ENCODE assay signal across 1 cellular context in the genomic region with DNA sequence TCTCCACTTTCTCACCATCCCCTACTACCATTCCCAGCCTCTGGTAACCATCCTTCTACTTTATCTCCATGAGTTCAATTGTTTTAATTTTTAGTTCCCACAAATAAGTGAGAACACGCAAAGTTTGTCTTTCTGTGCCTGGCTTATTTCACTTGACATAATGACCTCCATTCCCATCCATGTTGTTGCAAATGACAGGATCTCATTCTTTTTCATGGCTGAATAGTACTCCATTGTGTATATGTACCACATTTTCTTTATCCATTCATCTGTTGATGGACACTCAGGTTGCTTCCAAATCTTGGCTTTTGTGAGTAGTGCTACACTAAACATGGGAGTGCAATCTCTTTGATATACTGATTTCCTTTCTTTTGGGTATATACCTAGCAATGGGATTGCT. TPM values are rescaled to one million over a fixed set of nuclear protein-coding genes. Genes with fewer than 3 reads are reported as not detected.
"Had no signal": no experiment of that assay in that cellular context is flagged by ENCODE, and none has a peak within 500 bp of the region (broad histone marks: within the 10 kb centered on the region; RNA-seq: fewer than 3 reads in every experiment).

No MANE protein-coding gene starts in this region.

RNA-seq across cellular contexts. Expression of gene FRMPD3, which starts 55.8 kb away (rescaled TPM):
- total RNA-seq: G401 had no signal
